In genomic region chr3:13429631-13430291, GRCh38 we compare ENCODE assay signal across 1 cellular context.
TF ChIP-seq lines count a peak whose summit lies in the region.

No MANE protein-coding gene starts in this region.

TF ChIP-seq in SK-N-SH treated with all-trans-retinoic acid at 6 μM for 48 hours, 23 proteins besides CTCF, POLR2A, EP300 and RAD21 (continued from another document):
- TF ChIP-seq PPARA (CRISPR knock-in tag; IDR thresholded peaks at IDR 0.05; ENCODE audit: borderline replicate concordance) (no peak), ZC3H10 (CRISPR knock-in tag; IDR thresholded peaks at IDR 0.05) (no peak), ESRRG (CRISPR knock-in tag; IDR thresholded peaks at IDR 0.05) (no peak), ZNF565 (CRISPR knock-in tag; conservative IDR thresholded peaks at IDR 0.05; ENCODE audit: low read depth) (no peak), ISL1 (CRISPR knock-in tag; IDR thresholded peaks at IDR 0.05) (no peak), OSR1 (CRISPR knock-in tag; IDR thresholded peaks at IDR 0.05) (no peak), TSHZ2 (CRISPR knock-in tag; IDR thresholded peaks at IDR 0.05) (no peak), TCF4 (CRISPR knock-in tag; IDR thresholded peaks at IDR 0.05; ENCODE audit: borderline replicate concordance) (no peak)
